8 cellular contexts compared by ENCODE assay signal in genomic region chr1:45687753-45688737, GRCh38. TPM values are rescaled to one million over a fixed set of nuclear protein-coding genes. Genes with fewer than 3 reads are reported as not detected.
DNase-seq lines count a peak whose midpoint lies in the region; ATAC-seq and TF ChIP-seq lines count a peak whose summit lies in the region.

Gene TMEM69, plus strand, starts transcription at chr1:45688181. Its CDS starts 2,888 bp downstream, at chr1:45691069.

- H3K4me1 Mint-ChIP-seq in CD8-positive, alpha-beta T cell (ENCODE audit: low read depth), result peaks cover 49% of the 10 kb centered on the region

- POLR2A ChIA-PET in CD8-positive, alpha-beta T cell (lab: Charles Lee), result interaction anchor here (1.6 to 2.6 kb wide), 2 partner anchors 14 to 104 kb away, joined by 3 to 16 read pairs; partner anchors contain the start of gene NASP

- no peak for ATAC-seq in CD8-positive, alpha-beta T cell
- peak; percentile 24 for ATAC-seq in HG03135 (IDR thresholded peaks at IDR 0.05; ENCODE audit: unreplicated experiment)
- ATAC-seq in left colon, result peak; percentile 51
- ATAC-seq in GM19463 (IDR thresholded peaks at IDR 0.05; ENCODE audit: unreplicated experiment), result no peak

- H3K9me3 Mint-ChIP-seq in CD8-positive, alpha-beta T cell, result no peaks in the 10 kb centered on the region

- peak; percentile 63 to 85 (median 71) for DNase-seq in CD8-positive, alpha-beta T cell
- peak; percentile 94 to 96 for DNase-seq in NCI-H526 (lab: John Stamatoyannopoulos, UW)
- DNase-seq in activated CD4-positive, alpha-beta T cell treated with anti-CD3 and anti-CD28 coated beads for 4 hours, result peak; percentile 74 to 75
- DNase-seq in colonic mucosa, result peak; percentile 85
- peak; percentile 69 to 78 for DNase-seq in left colon
- DNase-seq in stimulated activated CD4-positive, alpha-beta T cell treated with anti-CD3 and anti-CD28 coated beads, Interleukin-1b, Interleukin-23, amount 100 ng/mL, for 24 hours (ENCODE audit: low read depth in 4 of 4, low spot score in 1 of 4), result peak; percentile 55 to 64 (median 58)

- peak within 1 kb of the TSS; percentile 90 to 100 for H3K9ac ChIP-seq in colonic mucosa (ENCODE audit: low read depth in 2 of 2, low read length in 2 of 2)

- CTCF ChIA-PET in CD8-positive, alpha-beta T cell (lab: Charles Lee), result no interaction called here

- H3K27ac ChIP-seq in CD8-positive, alpha-beta T cell (ENCODE audit: low read depth, low read length), result peak within 1 kb of the TSS; percentile 70
- peak within 1 kb of the TSS; percentile 99 for H3K27ac ChIP-seq in colonic mucosa

- peak within 1 kb of the TSS; percentile 100 for H3K27ac Mint-ChIP-seq in CD8-positive, alpha-beta T cell

- peaks cover 44% of the 10 kb centered on the region for H3K36me3 Mint-ChIP-seq in CD8-positive, alpha-beta T cell

- peak within 1 kb of the TSS; percentile 99 for H3K4me3 ChIP-seq in CD8-positive, alpha-beta T cell (ENCODE audit: low read depth, low read length)
- H3K4me3 ChIP-seq in colonic mucosa, result peak within 1 kb of the TSS; percentile 56

- no peaks in the 10 kb centered on the region for H3K9me3 ChIP-seq in CD8-positive, alpha-beta T cell (ENCODE audit: low read length)
- no peaks in the 10 kb centered on the region for H3K9me3 ChIP-seq in colonic mucosa

- no peaks in the 10 kb centered on the region for H3K27me3 ChIP-seq in CD8-positive, alpha-beta T cell (ENCODE audit: insufficient read depth, low read length)
- H3K27me3 ChIP-seq in colonic mucosa, result no peaks in the 10 kb centered on the region

- no peak for TF ChIP-seq CTCF in CD8-positive, alpha-beta T cell (IDR thresholded peaks at IDR 0.05)
- TF ChIP-seq CTCF in colonic mucosa (IDR thresholded peaks at IDR 0.05), result no peak

- H3K4me1 ChIP-seq in CD8-positive, alpha-beta T cell (ENCODE audit: insufficient read depth, low read length), result peaks cover 24% of the 10 kb centered on the region
- H3K4me1 ChIP-seq in colonic mucosa, result peaks cover 3% of the 10 kb centered on the region

- intact Hi-C loops in CD8-positive, alpha-beta T cell (cut with DNase I, micrococcal nuclease), result loop anchor here (1.0 to 10.0 kb wide), 18 partner anchors 62 to 1476 kb away; partner anchors contain the start of genes IPP (in 2 of the 2), LRRC41 (in 2 of the 2), MUTYH (in 2 of the 2) and NASP (in 2 of the 2)
- intact Hi-C loops in colonic mucosa (cut with DNase I), result no loop called here
- intact Hi-C loops in left colon (cut with DNase I, micrococcal nuclease), result loop anchor here in 1 of 2 donors (10.0 kb wide), 1 partner anchor 103 kb away; the partner anchor contains the start of gene NASP

- peaks cover under 1% of the 10 kb centered on the region for H3K36me3 ChIP-seq in CD8-positive, alpha-beta T cell (ENCODE audit: insufficient read depth, low read length)
- H3K36me3 ChIP-seq in colonic mucosa, result no peaks in the 10 kb centered on the region

- peak within 1 kb of the TSS; percentile 97 for H3K4me3 Mint-ChIP-seq in CD8-positive, alpha-beta T cell

- H3K27me3 Mint-ChIP-seq in CD8-positive, alpha-beta T cell (ENCODE audit: low read depth), result no peaks in the 10 kb centered on the region

RNA-seq across cellular contexts. Expression of gene TMEM69, which starts in this region (rescaled TPM):
- 1 to 10 TPM; 5.1 to 8.2 TPM for total RNA-seq in CD8-positive, alpha-beta T cell
- total RNA-seq in colonic mucosa, result 10 to 100 TPM; 21.4 to 23.6 TPM
- 10 to 100 TPM; 20.1 to 25.5 TPM for total RNA-seq in left colon

Comparison
In these comparisons a context has a peak if more than half of its experiments do, and no peak if none do; other contexts are left out.
1. ATAC-seq: peak in HG03135 (single experiment) and left colon (single experiment); none in CD8-positive, alpha-beta T cell (single experiment) and GM19463 (single experiment).
2. Peak in every context shown above with its lines, with median percentiles within 50 percentile points of each other: DNase-seq.